Comparison of ENCODE assay signal across 8 cellular contexts in the genomic region with DNA sequence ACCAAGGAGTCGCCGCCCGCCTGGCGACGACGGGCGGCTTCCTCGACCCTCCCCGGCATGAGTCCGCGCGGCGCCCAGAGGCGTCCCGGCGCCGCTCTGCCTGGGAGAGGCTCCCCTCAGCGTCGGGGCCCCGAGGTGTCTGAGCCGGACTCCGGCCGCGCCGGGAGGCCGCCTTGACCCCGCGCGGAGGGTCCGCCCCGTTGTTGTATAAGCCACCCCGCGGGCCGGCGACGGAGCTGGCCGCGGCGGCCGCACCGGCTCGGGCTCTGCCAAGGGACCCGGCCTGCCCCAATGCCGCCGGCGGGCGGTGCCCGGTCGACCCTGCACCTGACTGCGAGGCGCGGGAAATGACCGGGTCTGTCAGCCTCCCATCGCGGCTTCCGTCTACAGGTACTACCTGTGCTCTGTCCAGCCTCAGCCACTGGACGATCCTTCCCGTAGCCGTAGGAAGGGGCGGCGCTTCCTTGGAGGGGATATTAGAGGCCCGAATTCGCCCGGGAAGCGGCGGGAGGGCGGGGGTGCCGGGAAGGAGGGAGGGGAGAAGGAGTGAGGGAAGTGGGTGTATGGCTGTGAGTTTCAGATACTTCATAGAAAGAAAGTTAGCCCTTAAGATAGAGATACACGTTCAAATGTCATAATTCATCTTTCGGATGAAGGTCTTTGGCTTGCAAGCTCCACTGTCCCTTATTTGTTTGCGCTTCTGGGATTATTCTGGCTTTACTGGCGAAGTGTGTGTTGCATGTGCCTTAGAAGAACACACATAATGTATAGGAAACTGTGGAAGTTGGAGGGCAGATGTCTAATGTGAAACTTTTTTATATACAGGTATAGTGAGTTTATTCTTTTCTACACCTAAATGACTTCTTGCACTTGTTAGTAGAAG. TPM values are rescaled to one million over a fixed set of nuclear protein-coding genes. Genes with fewer than 3 reads are reported as not detected.
DNase-seq lines count a peak whose midpoint lies in the region; ATAC-seq and TF ChIP-seq lines count a peak whose summit lies in the region.

No MANE protein-coding gene starts in this region.

- peak overlapping the region; percentile 100 for H2AFZ ChIP-seq in smooth muscle cell (ENCODE audit: low read depth)

- no peaks in the 10 kb centered on the region for H3K9me3 ChIP-seq in smooth muscle cell (replicated peaks; ENCODE audit: low read depth)

- no peak for TF ChIP-seq RAD21 in Ishikawa (IDR thresholded peaks at IDR 0.05; ENCODE audit: low read depth)

- TF ChIP-seq CTCF in MCF 10A (IDR thresholded peaks at IDR 0.05; ENCODE audit: unreplicated experiment) (no peak), smooth muscle cell (IDR thresholded peaks at IDR 0.05; ENCODE audit: borderline replicate concordance, insufficient read depth, poor library complexity, severe bottlenecking) (no peak)

- peak overlapping the region; percentile 95 for H3K4me3 ChIP-seq in smooth muscle cell

- H3K4me3 Mint-ChIP-seq in T-helper 2 cell treated with Interferon-gamma antibody and Interleukin-4, amounts not matched to agents 5 μg/mL and 100 μg/mL, for 36 hours = peak overlapping the region; percentile 90
- peak overlapping the region; percentile 90 for H3K4me3 Mint-ChIP-seq in MCF 10A (ENCODE audit: unreplicated experiment)

- peaks cover 21% of the 10 kb centered on the region for H3K4me1 Mint-ChIP-seq in T-helper 2 cell treated with Interferon-gamma antibody and Interleukin-4, amounts not matched to agents 5 μg/mL and 100 μg/mL, for 36 hours (ENCODE audit: low read depth)
- H3K4me1 Mint-ChIP-seq in MCF 10A (ENCODE audit: insufficient read depth, unreplicated experiment) = peaks cover 49% of the 10 kb centered on the region

- no peaks in the 10 kb centered on the region for H3K27me3 ChIP-seq in smooth muscle cell (ENCODE audit: low read depth)

- no peaks in the 10 kb centered on the region for H3K9me3 Mint-ChIP-seq in T-helper 2 cell treated with Interferon-gamma antibody and Interleukin-4, amounts not matched to agents 5 μg/mL and 100 μg/mL, for 36 hours
- H3K9me3 Mint-ChIP-seq in MCF 10A (ENCODE audit: unreplicated experiment) = no peaks in the 10 kb centered on the region

- no peak for TF ChIP-seq EP300 in Ishikawa (IDR thresholded peaks at IDR 0.05; ENCODE audit: borderline replicate concordance)

- H3K36me3 Mint-ChIP-seq in T-helper 2 cell treated with Interferon-gamma antibody and Interleukin-4, amounts not matched to agents 5 μg/mL and 100 μg/mL, for 36 hours (ENCODE audit: low read depth) = no peaks in the 10 kb centered on the region
- H3K36me3 Mint-ChIP-seq in MCF 10A (ENCODE audit: insufficient read depth, unreplicated experiment) = no peaks in the 10 kb centered on the region

- peaks cover 25% of the 10 kb centered on the region for H3K79me2 ChIP-seq in smooth muscle cell (ENCODE audit: low read depth)

- peak overlapping the region; percentile 59 for H3K27ac ChIP-seq in smooth muscle cell (ENCODE audit: low read depth)

- BruUV-seq in MCF 10A (replicated peaks; lab: Mats Ljungman, UMichigan) = no TSS peak

- CTCF ChIA-PET in MCF 10A (lab: Yijun Ruan, JAX) = interaction anchor here (0.7 kb wide), 1 partner anchor 132 kb away, joined by 3 read pairs; no protein-coding TSS in a partner anchor

- peak; percentile 43 for ATAC-seq in GM21529 (IDR thresholded peaks at IDR 0.05; ENCODE audit: unreplicated experiment)

- H4K20me1 ChIP-seq in smooth muscle cell (ENCODE audit: low read depth) = no peaks in the 10 kb centered on the region

- intact Hi-C loops in MCF 10A (cut with micrococcal nuclease) = loop anchor here (1.0 to 10.0 kb wide), 4 partner anchors 17 to 506 kb away; a partner anchor contains a TSS

- peaks cover 12% of the 10 kb centered on the region for H3K4me1 ChIP-seq in smooth muscle cell (ENCODE audit: low read depth)

- peak overlapping the region; percentile 98 for H3K4me2 ChIP-seq in smooth muscle cell

- H3K9ac ChIP-seq in smooth muscle cell (ENCODE audit: low read depth) = peak overlapping the region; percentile 84

- H3K27ac Mint-ChIP-seq in T-helper 2 cell treated with Interferon-gamma antibody and Interleukin-4, amounts not matched to agents 5 μg/mL and 100 μg/mL, for 36 hours = peak overlapping the region; percentile 65
- H3K27ac Mint-ChIP-seq in MCF 10A (ENCODE audit: low read depth, unreplicated experiment) = peak overlapping the region; percentile 88

- H3F3A ChIP-seq in smooth muscle cell (ENCODE audit: low read depth) = peaks cover 13% of the 10 kb centered on the region

- DNase-seq in DMS53 treated with DMSO at 0.1 percent for 48 hours (lab: John Stamatoyannopoulos, UW; ENCODE audit: unreplicated experiment) (peak; percentile 12), MCF 10A (ENCODE audit: unreplicated experiment) (peak; percentile 82), iPS-NIHi7 (ENCODE audit: extremely low spot score) (peak; percentile 76), smooth muscle cell (lab: John Stamatoyannopoulos, UW; ENCODE audit: unreplicated experiment) (peak; percentile 42), pons (ENCODE audit: low spot score) (no peak)
- no peak for DNase-seq in T-helper 2 cell treated with Interferon-gamma antibody and Interleukin-4, amounts not matched to agents 5 μg/mL and 100 μg/mL, for 36 hours (ENCODE audit: low spot score)

- H3K27me3 Mint-ChIP-seq in T-helper 2 cell treated with Interferon-gamma antibody and Interleukin-4, amounts not matched to agents 5 μg/mL and 100 μg/mL, for 36 hours (ENCODE audit: low read depth) = peaks cover 10% of the 10 kb centered on the region
- H3K27me3 Mint-ChIP-seq in MCF 10A (ENCODE audit: insufficient read depth, unreplicated experiment) = no peaks in the 10 kb centered on the region

- WGBS in smooth muscle cell (ENCODE audit: low lambda C conversion rate) = 2% methylated on average over 61 of the region's 72 CpGs

- no peaks in the 10 kb centered on the region for H3K36me3 ChIP-seq in smooth muscle cell (ENCODE audit: low read depth)

- POLR2A ChIA-PET in MCF 10A (lab: Yijun Ruan, JAX) = interaction anchor here (0.7 to 14.1 kb wide), 10 partner anchors 9 to 646 kb away, joined by 3 to 320 read pairs (median 5); a partner anchor contains a TSS

TF ChIP-seq in Ishikawa, 13 proteins besides CTCF, POLR2A, EP300 and RAD21:
- TF ChIP-seq, protein P1, sequence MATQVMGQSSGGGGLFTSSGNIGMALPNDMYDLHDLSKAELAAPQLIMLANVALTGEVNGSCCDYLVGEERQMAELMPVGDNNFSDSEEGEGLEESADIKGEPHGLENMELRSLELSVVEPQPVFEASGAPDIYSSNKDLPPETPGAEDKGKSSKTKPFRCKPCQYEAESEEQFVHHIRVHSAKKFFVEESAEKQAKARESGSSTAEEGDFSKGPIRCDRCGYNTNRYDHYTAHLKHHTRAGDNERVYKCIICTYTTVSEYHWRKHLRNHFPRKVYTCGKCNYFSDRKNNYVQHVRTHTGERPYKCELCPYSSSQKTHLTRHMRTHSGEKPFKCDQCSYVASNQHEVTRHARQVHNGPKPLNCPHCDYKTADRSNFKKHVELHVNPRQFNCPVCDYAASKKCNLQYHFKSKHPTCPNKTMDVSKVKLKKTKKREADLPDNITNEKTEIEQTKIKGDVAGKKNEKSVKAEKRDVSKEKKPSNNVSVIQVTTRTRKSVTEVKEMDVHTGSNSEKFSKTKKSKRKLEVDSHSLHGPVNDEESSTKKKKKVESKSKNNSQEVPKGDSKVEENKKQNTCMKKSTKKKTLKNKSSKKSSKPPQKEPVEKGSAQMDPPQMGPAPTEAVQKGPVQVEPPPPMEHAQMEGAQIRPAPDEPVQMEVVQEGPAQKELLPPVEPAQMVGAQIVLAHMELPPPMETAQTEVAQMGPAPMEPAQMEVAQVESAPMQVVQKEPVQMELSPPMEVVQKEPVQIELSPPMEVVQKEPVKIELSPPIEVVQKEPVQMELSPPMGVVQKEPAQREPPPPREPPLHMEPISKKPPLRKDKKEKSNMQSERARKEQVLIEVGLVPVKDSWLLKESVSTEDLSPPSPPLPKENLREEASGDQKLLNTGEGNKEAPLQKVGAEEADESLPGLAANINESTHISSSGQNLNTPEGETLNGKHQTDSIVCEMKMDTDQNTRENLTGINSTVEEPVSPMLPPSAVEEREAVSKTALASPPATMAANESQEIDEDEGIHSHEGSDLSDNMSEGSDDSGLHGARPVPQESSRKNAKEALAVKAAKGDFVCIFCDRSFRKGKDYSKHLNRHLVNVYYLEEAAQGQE (IDR thresholded peaks at IDR 0.05; ENCODE audit: low read depth) = peak; percentile 56
- TF ChIP-seq ZBTB7A (IDR thresholded peaks at IDR 0.05; ENCODE audit: low read depth) (no peak), TAF1 (IDR thresholded peaks at IDR 0.05; ENCODE audit: low read depth) (no peak), TCF12 (IDR thresholded peaks at IDR 0.05; ENCODE audit: low read depth) (no peak)
TF ChIP-seq in Ishikawa: peak in this region for 1.

RNA-seq across cellular contexts. Expression of a gene that starts 0.6 kb away (rescaled TPM):
- total RNA-seq in MCF 10A (2022) = 30.3 and 32.6 TPM in 2 replicates
- 9.3 and 12.1 TPM in 2 replicates for total RNA-seq in smooth muscle cell
- polyA plus RNA-seq in smooth muscle cell = 8.6 and 9.2 TPM in 2 replicates

Comparison
In these comparisons a context has a peak if more than half of its experiments do, and no peak if none do; other contexts are left out.
1. DNase-seq: peak in DMS53 treated with DMSO at 0.1 percent for 48 hours (single experiment), MCF 10A (single experiment), iPS-NIHi7 (single experiment) and smooth muscle cell (single experiment); none in T-helper 2 cell treated with Interferon-gamma antibody and Interleukin-4, amounts not matched to agents 5 μg/mL and 100 μg/mL, for 36 hours (single experiment) and pons (single experiment).